ENCODE assay signal across 20 cellular contexts in the genomic region with DNA sequence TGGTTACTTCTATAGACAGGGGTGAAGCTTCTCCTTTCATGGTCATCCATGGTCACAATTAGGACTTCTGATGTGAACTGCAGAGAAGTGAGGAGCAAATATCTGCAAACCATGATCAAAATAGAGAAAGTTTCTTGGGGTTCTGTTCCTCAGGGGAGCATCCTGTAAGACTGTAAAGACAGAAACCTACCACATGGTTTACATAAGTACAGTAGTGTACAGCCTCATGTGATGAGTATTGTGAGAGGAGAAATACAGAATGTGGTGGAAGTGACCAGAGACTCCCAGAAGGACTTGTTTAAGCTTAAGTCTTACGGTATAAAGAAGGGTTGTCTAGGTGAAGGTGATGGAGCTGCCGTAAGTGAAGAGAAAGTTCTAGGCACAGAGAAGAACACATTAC.
DNase-seq lines count a peak whose midpoint lies in the region; ATAC-seq, FAIRE-seq and TF ChIP-seq lines count a peak whose summit lies in the region.
"Had no signal": no experiment of that assay in that cellular context is flagged by ENCODE, and none has a peak within 500 bp of the region (broad histone marks: within the 10 kb centered on the region; RNA-seq: fewer than 3 reads in every experiment).

No MANE protein-coding gene starts in this region.

- FAIRE-seq in GM12878 (lab: Jason Lieb, UNC) = no peak
- FAIRE-seq: pancreas had no signal

- no TSS peak for BruUV-seq in GM12878 (replicated peaks; lab: Mats Ljungman, UMichigan)

- TF ChIP-seq EP300 in GM12878 (IDR thresholded peaks at IDR 0.05; ENCODE audit: borderline replicate concordance in 1 of 2, control insufficient read depth in 1 of 2, low read depth in 2 of 2, low read length in 2 of 2) (no peak), tibial nerve (IDR thresholded peaks at IDR 0.05) (no peak)

- H3K36me3 ChIP-seq in GM12878 (ENCODE audit: control insufficient read depth in 2 of 2, insufficient read depth in 2 of 2, low read length in 1 of 2) (no peaks in the 10 kb centered on the region), vagina (no peaks in the 10 kb centered on the region), tibial nerve (no peaks in the 10 kb centered on the region)
- H3K36me3 ChIP-seq: brain microvascular endothelial cell, gastrocnemius medialis, pancreas had no signal

- DNase-seq in GM12878 (ENCODE audit: low read depth, low spot score) (no peak), vagina (ENCODE audit: extremely low spot score in 2 of 2) (no peak), HuH-7.5 (ENCODE audit: low spot score) (no peak), SKM-1 (lab: John Stamatoyannopoulos, UW; ENCODE audit: unreplicated experiment) (no peak), tibial nerve (ENCODE audit: low spot score in 2 of 2) (no peak)
- DNase-seq: activated B cell treated with CpG ODN at 0.5 μM for 24 hours; brain microvascular endothelial cell; CD8-positive, alpha-beta memory T cell; dermis blood vessel endothelial cell; DND-41; erythroblast; gastrocnemius medialis; KG1; NCI-H2029; pancreas; T-helper 17 cell had no signal

- TF ChIP-seq POLR2A in GM12878 (IDR thresholded peaks at IDR 0.05; ENCODE audit: low read depth, low read length) = no peak
- no peak for TF ChIP-seq POLR2A in vagina (IDR thresholded peaks at IDR 0.05)
- no peak for TF ChIP-seq POLR2A in tibial nerve (IDR thresholded peaks at IDR 0.05)

- no peak for TF ChIP-seq RAD21 in GM12878 (IDR thresholded peaks at IDR 0.05; ENCODE audit: insufficient read depth, low read depth, low read length)

- no peaks in the 10 kb centered on the region for H3K27me3 ChIP-seq in GM12878 (replicated peaks in 1 of 2; ENCODE audit: control insufficient read depth in 2 of 2, insufficient read depth in 2 of 2, low read length in 1 of 2)
- no peaks in the 10 kb centered on the region for H3K27me3 ChIP-seq in vagina
- no peaks in the 10 kb centered on the region for H3K27me3 ChIP-seq in tibial nerve
- H3K27me3 ChIP-seq: brain microvascular endothelial cell, gastrocnemius medialis, pancreas had no signal

- H3K4me3 ChIP-seq in GM12878 (no peak overlapping the region), vagina (no peak overlapping the region), tibial nerve (no peak overlapping the region)
- H3K4me3 ChIP-seq: gastrocnemius medialis, pancreas had no signal

- TF ChIP-seq CTCF in GM12878 (IDR thresholded peaks at IDR 0.05 in 2 of 3, conservative IDR thresholded peaks at IDR 0.05 in 1 of 3; ENCODE audit: control insufficient read depth in 2 of 3, extremely low read depth in 1 of 3, insufficient read depth in 1 of 3, low read depth in 3 of 3, low read length in 3 of 3) (no peak), vagina (IDR thresholded peaks at IDR 0.05) (no peak), tibial nerve (IDR thresholded peaks at IDR 0.05) (no peak)

- CTCF ChIA-PET in GM12878 (lab: Yijun Ruan, JAX) = interaction anchor here (1.9 to 2.1 kb wide), 2 partner anchors 9 to 11 kb away, joined by 4 to 6 read pairs; no protein-coding TSS in a partner anchor

- H3K9me3 ChIP-seq in GM12878 (replicated peaks; ENCODE audit: control insufficient read depth, insufficient read depth, low read length) (no peaks in the 10 kb centered on the region), vagina (no peaks in the 10 kb centered on the region), tibial nerve (no peaks in the 10 kb centered on the region)
- H3K9me3 ChIP-seq: gastrocnemius medialis, pancreas had no signal

- H3K27ac ChIP-seq in GM12878 (ENCODE audit: control insufficient read depth, insufficient read depth) (no peak overlapping the region), vagina (no peak overlapping the region), tibial nerve (no peak overlapping the region)
- H3K27ac ChIP-seq: brain microvascular endothelial cell, gastrocnemius medialis, pancreas had no signal

- H3K4me1 ChIP-seq in GM12878 (ENCODE audit: control insufficient read depth, insufficient read depth, low read length) (no peaks in the 10 kb centered on the region), vagina (no peaks in the 10 kb centered on the region), tibial nerve (no peaks in the 10 kb centered on the region)
- H3K4me1 ChIP-seq: gastrocnemius medialis, pancreas had no signal

- POLR2A ChIA-PET in GM12878 (lab: Charles Lee) = interaction anchor here (1.0 kb wide), 1 partner anchor 12 kb away, joined by 3 read pairs; no protein-coding TSS in a partner anchor

- 70% methylated on average over 2 of the region's 2 CpGs for WGBS in GM12878 (ENCODE audit: insufficient coverage, insufficient replicate concordance, low lambda C conversion rate, missing lambda C conversion rate)
- 96 to 98% methylated on average over 2 of the region's 2 CpGs for WGBS in tibial nerve, 2 donors

- H3K4me2 ChIP-seq in GM12878 (ENCODE audit: control insufficient read depth, insufficient read depth) = no peak overlapping the region

- RAD21 ChIA-PET in GM12878 (lab: Charles Lee; ENCODE audit: unreplicated experiment) = no interaction called here

- ATAC-seq in GM18870 (IDR thresholded peaks at IDR 0.05; ENCODE audit: unreplicated experiment) (peak; percentile 69), GM21529 (IDR thresholded peaks at IDR 0.05; ENCODE audit: unreplicated experiment) (peak; percentile 67), HG02970 (IDR thresholded peaks at IDR 0.05; ENCODE audit: low FRiP score, unreplicated experiment) (peak; percentile 64), GM12878 (0 out of 3 replicates have a peak, but pooled peaks have one; percentile 27)
- ATAC-seq: gastrocnemius medialis, pancreas, Right ventricle myocardium inferior, T-helper 17 cell had no signal

- intact Hi-C loops in GM12878 (cut with micrococcal nuclease; ENCODE audit: unreplicated experiment) (no loop called here), vagina (cut with DNase I) (no loop called here)

- H4K20me1 ChIP-seq in GM12878 (ENCODE audit: control insufficient read depth, insufficient read depth) = no peaks in the 10 kb centered on the region

- in situ Hi-C loops in GM12878 (cut with MboI) = no loop called here

- H3K79me2 ChIP-seq in GM12878 (ENCODE audit: control insufficient read depth, insufficient read depth, low read length) = no peaks in the 10 kb centered on the region

- H2AFZ ChIP-seq in GM12878 (ENCODE audit: control insufficient read depth, low read depth, low read length) = no peak overlapping the region

- SMC1A ChIA-PET in GM12878 (lab: Charles Lee; ENCODE audit: uncharacterized antibody, unreplicated experiment) = interaction anchor here (1.4 to 2.6 kb wide), 2 partner anchors 9 to 10 kb away, joined by 3 to 8 read pairs; no protein-coding TSS in a partner anchor

- H3K9ac ChIP-seq in GM12878 (ENCODE audit: control insufficient read depth, insufficient read depth, low read length) = no peak overlapping the region

TF ChIP-seq in GM12878, 131 proteins besides CTCF, POLR2A, EP300 and RAD21 (continues in another document):
- no peak for TF ChIP-seq CHD2 (IDR thresholded peaks at IDR 0.05; ENCODE audit: borderline replicate concordance, low read depth, low read length)
- no peak for TF ChIP-seq NFIC (IDR thresholded peaks at IDR 0.05; ENCODE audit: low read depth, low read length)
- no peak for TF ChIP-seq RB1 (IDR thresholded peaks at IDR 0.05; ENCODE audit: borderline replicate concordance)
- TF ChIP-seq USF2 (IDR thresholded peaks at IDR 0.05; ENCODE audit: borderline replicate concordance, low read depth, low read length) = no peak
- no peak for TF ChIP-seq DPF2 (IDR thresholded peaks at IDR 0.05)
- TF ChIP-seq, protein P1, sequence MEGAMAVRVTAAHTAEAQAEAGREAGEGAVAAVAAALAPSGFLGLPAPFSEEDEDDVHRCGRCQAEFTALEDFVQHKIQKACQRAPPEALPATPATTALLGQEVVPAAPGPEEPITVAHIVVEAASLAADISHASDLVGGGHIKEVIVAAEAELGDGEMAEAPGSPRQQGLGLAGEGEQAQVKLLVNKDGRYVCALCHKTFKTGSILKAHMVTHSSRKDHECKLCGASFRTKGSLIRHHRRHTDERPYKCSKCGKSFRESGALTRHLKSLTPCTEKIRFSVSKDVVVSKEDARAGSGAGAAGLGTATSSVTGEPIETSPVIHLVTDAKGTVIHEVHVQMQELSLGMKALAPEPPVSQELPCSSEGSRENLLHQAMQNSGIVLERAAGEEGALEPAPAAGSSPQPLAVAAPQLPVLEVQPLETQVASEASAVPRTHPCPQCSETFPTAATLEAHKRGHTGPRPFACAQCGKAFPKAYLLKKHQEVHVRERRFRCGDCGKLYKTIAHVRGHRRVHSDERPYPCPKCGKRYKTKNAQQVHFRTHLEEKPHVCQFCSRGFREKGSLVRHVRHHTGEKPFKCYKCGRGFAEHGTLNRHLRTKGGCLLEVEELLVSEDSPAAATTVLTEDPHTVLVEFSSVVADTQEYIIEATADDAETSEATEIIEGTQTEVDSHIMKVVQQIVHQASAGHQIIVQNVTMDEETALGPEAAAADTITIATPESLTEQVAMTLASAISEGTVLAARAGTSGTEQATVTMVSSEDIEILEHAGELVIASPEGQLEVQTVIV (IDR thresholded peaks at IDR 0.05; ENCODE audit: borderline replicate concordance, partially characterized antibody) = no peak
- no peak for TF ChIP-seq CBX3 (IDR thresholded peaks at IDR 0.05; ENCODE audit: borderline replicate concordance, low read depth)
- no peak for TF ChIP-seq TCF3 (IDR thresholded peaks at IDR 0.05; ENCODE audit: borderline replicate concordance, insufficient read depth, low read depth, low read length)
- TF ChIP-seq NR2C1 (IDR thresholded peaks at IDR 0.05) = no peak
- TF ChIP-seq IRF4 (IDR thresholded peaks at IDR 0.05; ENCODE audit: low read depth, low read length) = no peak
- TF ChIP-seq BMI1 (IDR thresholded peaks at IDR 0.05; ENCODE audit: borderline replicate concordance) = no peak
- no peak for TF ChIP-seq HCFC1 (IDR thresholded peaks at IDR 0.05; ENCODE audit: low read length)
- no peak for TF ChIP-seq BRCA1 (IDR thresholded peaks at IDR 0.05; ENCODE audit: low read depth, low read length)
- TF ChIP-seq HDAC2 (IDR thresholded peaks at IDR 0.05) = no peak
